In the genomic region with DNA sequence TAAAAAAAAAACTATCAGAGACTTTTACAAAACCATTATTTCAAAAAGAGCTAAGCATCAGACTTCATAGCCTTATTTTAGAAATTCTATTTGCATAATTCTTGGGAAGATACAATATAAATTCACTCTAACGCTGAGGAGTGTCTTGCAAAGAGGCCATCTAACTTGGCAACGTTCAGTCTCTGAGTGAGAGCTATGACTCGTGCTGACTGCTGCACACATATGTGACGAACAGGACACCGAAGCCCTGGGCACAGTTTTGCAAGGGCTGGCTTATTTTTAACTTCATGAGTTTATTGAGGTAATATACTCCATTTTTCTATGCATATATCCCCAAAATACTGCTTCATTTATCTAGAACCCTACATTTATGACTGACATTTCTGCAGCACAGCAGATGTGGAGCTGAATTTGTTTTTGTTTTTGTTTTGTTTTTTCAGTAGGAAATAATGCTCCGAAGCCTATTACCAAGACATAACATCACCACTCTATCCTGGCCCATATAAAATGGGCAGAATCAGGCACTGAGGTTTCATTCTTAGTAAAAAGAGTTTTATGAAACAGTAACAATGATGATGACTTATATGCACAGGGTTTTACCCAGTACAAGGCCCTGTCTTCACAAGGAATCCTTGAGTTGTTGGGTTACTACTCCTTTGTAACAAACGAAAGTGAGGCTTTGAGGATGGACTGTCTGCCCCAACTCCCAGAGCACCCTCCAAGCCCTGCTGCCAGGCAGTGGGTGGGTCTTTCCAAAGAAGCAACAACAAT, we compare ENCODE assay signal across 13 cellular contexts.
DNase-seq lines count a peak whose midpoint lies in the region; ATAC-seq and TF ChIP-seq lines count a peak whose summit lies in the region.
"Had no signal": no experiment of that assay in that cellular context is flagged by ENCODE, and none has a peak within 500 bp of the region (broad histone marks: within the 10 kb centered on the region; RNA-seq: fewer than 3 reads in every experiment).

No MANE protein-coding gene starts in this region.

- DNase-seq in A172 (ENCODE audit: low spot score) (peak; percentile 29), HFFc6 (peak; percentile 46), MCF 10A (ENCODE audit: unreplicated experiment) (peak; percentile 29), glomerular visceral epithelial cell (ENCODE audit: extremely low spot score) (peak; percentile 26), COLO829 (ENCODE audit: low spot score) (no peak), progenitor cell of endocrine pancreas (ENCODE audit: low spot score, unreplicated experiment) (no peak)
- no peak for DNase-seq in natural killer cell treated with Interleukin-12 subunit alpha and Interleukin-12 subunit beta and Interleukin-15 and Interleukin-18, amount 100 ng/mL, for 72 hours (ENCODE audit: low spot score)
- no peak for DNase-seq in activated CD4-positive, alpha-beta T cell treated with anti-CD3 and anti-CD28 coated beads, Interleukin-2, amount 50 U/mL, for 48 hours
- DNase-seq: activated T-cell treated with anti-CD3 and anti-CD28 coated beads, Interleukin-2, amount 50 U/mL, for 1 hour; aorta; DMS153; mesendoderm; pancreas had no signal

- no peak for TF ChIP-seq CTCF in HFFc6 (IDR thresholded peaks at IDR 0.05)
- no peak for TF ChIP-seq CTCF in MCF 10A (IDR thresholded peaks at IDR 0.05; ENCODE audit: unreplicated experiment)
- TF ChIP-seq CTCF in progenitor cell of endocrine pancreas (IDR thresholded peaks at IDR 0.05; ENCODE audit: unreplicated experiment): no peak

- BruUV-seq in MCF 10A (replicated peaks; lab: Mats Ljungman, UMichigan): no TSS peak

- H3K4me3 Mint-ChIP-seq in HFFc6 (no peak overlapping the region), MCF 10A (ENCODE audit: unreplicated experiment) (peak overlapping the region; percentile 72), progenitor cell of endocrine pancreas (ENCODE audit: low read depth) (no peak overlapping the region)
- H3K4me3 Mint-ChIP-seq in natural killer cell treated with Interleukin-12 subunit alpha and Interleukin-12 subunit beta and Interleukin-15 and Interleukin-18, amount 100 ng/mL, for 72 hours: no peak overlapping the region

- H3K27ac Mint-ChIP-seq in HFFc6 (no peak overlapping the region), MCF 10A (ENCODE audit: low read depth, unreplicated experiment) (peak overlapping the region; percentile 99), progenitor cell of endocrine pancreas (no peak overlapping the region)
- no peak overlapping the region for H3K27ac Mint-ChIP-seq in natural killer cell treated with Interleukin-12 subunit alpha and Interleukin-12 subunit beta and Interleukin-15 and Interleukin-18, amount 100 ng/mL, for 72 hours

- no peak for ATAC-seq in natural killer cell treated with Interleukin-12 subunit alpha and Interleukin-12 subunit beta and Interleukin-15 and Interleukin-18, amount 100 ng/mL, for 72 hours

- H3K36me3 Mint-ChIP-seq in HFFc6 (ENCODE audit: low read depth) (no peaks in the 10 kb centered on the region), MCF 10A (ENCODE audit: insufficient read depth, unreplicated experiment) (peaks cover 6% of the 10 kb centered on the region), progenitor cell of endocrine pancreas (ENCODE audit: insufficient read depth) (no peaks in the 10 kb centered on the region)
- peaks cover 5% of the 10 kb centered on the region for H3K36me3 Mint-ChIP-seq in natural killer cell treated with Interleukin-12 subunit alpha and Interleukin-12 subunit beta and Interleukin-15 and Interleukin-18, amount 100 ng/mL, for 72 hours

- H3K27me3 Mint-ChIP-seq in HFFc6 (ENCODE audit: insufficient read depth): peaks cover 18% of the 10 kb centered on the region
- no peaks in the 10 kb centered on the region for H3K27me3 Mint-ChIP-seq in MCF 10A (ENCODE audit: insufficient read depth, unreplicated experiment)
- peaks cover 8 to 12% of the 10 kb centered on the region in 2 donors for H3K27me3 Mint-ChIP-seq in natural killer cell treated with Interleukin-12 subunit alpha and Interleukin-12 subunit beta and Interleukin-15 and Interleukin-18, amount 100 ng/mL, for 72 hours
- no peaks in the 10 kb centered on the region for H3K27me3 Mint-ChIP-seq in progenitor cell of endocrine pancreas

- H3K9me3 Mint-ChIP-seq in HFFc6 (no peaks in the 10 kb centered on the region; the same call in 1 of the 2 replicates), MCF 10A (ENCODE audit: unreplicated experiment) (peaks cover 2% of the 10 kb centered on the region), progenitor cell of endocrine pancreas (ENCODE audit: low read depth) (peaks cover under 1% of the 10 kb centered on the region)
- H3K9me3 Mint-ChIP-seq in natural killer cell treated with Interleukin-12 subunit alpha and Interleukin-12 subunit beta and Interleukin-15 and Interleukin-18, amount 100 ng/mL, for 72 hours: no peaks in the 10 kb centered on the region

- intact Hi-C loops in MCF 10A (cut with micrococcal nuclease): loop anchor here (2.0 to 5.0 kb wide), 2 partner anchors 45 to 200 kb away; no protein-coding TSS in a partner anchor

- POLR2A ChIA-PET in MCF 10A (lab: Yijun Ruan, JAX): interaction anchor here (0.5 to 6.8 kb wide), 16 partner anchors 12 to 469 kb away, joined by 3 to 68 read pairs (median 4); partner anchors contain the start of genes CRACDL and EIF5B

- CTCF ChIA-PET in MCF 10A (lab: Yijun Ruan, JAX): interaction anchor here (1.1 to 1.9 kb wide), 2 partner anchors 44 to 66 kb away, joined by 3 to 4 read pairs; no protein-coding TSS in a partner anchor

- H3K4me1 Mint-ChIP-seq in HFFc6 (ENCODE audit: low read depth): peaks cover 21% of the 10 kb centered on the region
- peaks cover 38% of the 10 kb centered on the region for H3K4me1 Mint-ChIP-seq in MCF 10A (ENCODE audit: insufficient read depth, unreplicated experiment)
- H3K4me1 Mint-ChIP-seq in natural killer cell treated with Interleukin-12 subunit alpha and Interleukin-12 subunit beta and Interleukin-15 and Interleukin-18, amount 100 ng/mL, for 72 hours (ENCODE audit: low read depth in 2 of 2): no peaks in the 10 kb centered on the region
- H3K4me1 Mint-ChIP-seq in progenitor cell of endocrine pancreas (ENCODE audit: low read depth): peaks cover 16% of the 10 kb centered on the region

Comparison
In these comparisons a context has a peak if more than half of its experiments do, and no peak if none do; other contexts are left out.
1. DNase-seq: peak in A172 (single experiment), HFFc6 (single experiment), MCF 10A (single experiment) and glomerular visceral epithelial cell (single experiment); none in natural killer cell treated with Interleukin-12 subunit alpha and Interleukin-12 subunit beta and Interleukin-15 and Interleukin-18, amount 100 ng/mL, for 72 hours (single experiment), COLO829 (single experiment), activated CD4-positive, alpha-beta T cell treated with anti-CD3 and anti-CD28 coated beads, Interleukin-2, amount 50 U/mL, for 48 hours (0 of 2) and progenitor cell of endocrine pancreas (single experiment).